Comparison of ENCODE assay signal across 9 cellular contexts in the genomic region with DNA sequence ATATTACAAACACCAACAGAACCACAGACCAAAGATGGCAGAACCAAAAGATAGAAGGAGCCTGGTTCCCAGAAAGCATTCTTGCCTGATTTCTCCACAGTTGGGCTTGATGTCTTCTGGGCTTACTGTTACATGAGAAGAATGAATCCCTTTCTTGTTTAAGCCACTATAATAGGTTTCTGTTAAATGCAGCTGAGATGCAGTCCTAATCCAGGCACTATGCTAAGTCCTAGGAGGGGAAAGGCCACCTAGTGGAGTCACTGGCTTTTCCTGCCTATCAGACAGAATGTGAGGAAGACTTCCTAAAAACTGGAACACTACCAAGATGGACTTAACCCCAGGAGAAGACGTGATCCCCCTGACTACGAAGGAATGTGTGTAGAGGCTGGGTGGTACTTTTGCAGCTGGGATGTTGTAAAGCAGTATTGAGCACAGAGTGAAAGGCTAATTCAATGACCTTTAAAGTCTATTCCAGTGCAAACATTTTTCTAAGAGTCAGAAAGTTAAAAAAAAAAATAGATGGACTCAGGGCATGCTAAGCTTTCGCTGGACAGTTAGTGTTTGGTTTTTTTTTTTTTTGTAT. TPM values are rescaled to one million over a fixed set of nuclear protein-coding genes. Genes with fewer than 3 reads are reported as not detected.
DNase-seq lines count a peak whose midpoint lies in the region; ATAC-seq, FAIRE-seq and TF ChIP-seq lines count a peak whose summit lies in the region.
"Had no signal": no experiment of that assay in that cellular context is flagged by ENCODE, and none has a peak within 500 bp of the region (broad histone marks: within the 10 kb centered on the region; RNA-seq: fewer than 3 reads in every experiment).

No MANE protein-coding gene starts in this region.

- H3K36me3 ChIP-seq in pancreas, result no peaks in the 10 kb centered on the region

- no peak for TF ChIP-seq POLR2A in GM12892 (IDR thresholded peaks at IDR 0.05; ENCODE audit: low read depth, low read length)

- no peaks in the 10 kb centered on the region for H3K9me3 ChIP-seq in pancreas

- ATAC-seq in pancreas, result peak in 3 of 4 donors; percentile 56 to 73 (median 73)
- ATAC-seq in HG02885 (IDR thresholded peaks at IDR 0.05; ENCODE audit: poor library complexity, unreplicated experiment), result no peak

- peak; percentile 30 for DNase-seq in ELF-1 (ENCODE audit: low read depth, low spot score)
- DNase-seq in NCI-H460 (ENCODE audit: extremely low read depth, low read depth), result peak; percentile 30
- DNase-seq in pancreas, result no peak
- DNase-seq in activated naive CD4-positive, alpha-beta T cell treated with anti-CD3 and anti-CD28 coated beads, Interleukin-2, amount 50 U/mL, for 16 hours, result no peak
- DNase-seq in GM12892 (ENCODE audit: insufficient read length), result no peak
- DNase-seq in GM19238 (ENCODE audit: insufficient read length, low spot score), result no peak

- intact Hi-C loops in pancreas (cut with DNase I), result loop anchor here in 1 of 3 donors (10.0 kb wide), 2 partner anchors 169 to 249 kb away; a partner anchor contains a TSS

- FAIRE-seq in pancreas (lab: Jason Lieb, UNC) (no peak), GM12892 (lab: Jason Lieb, UNC) (no peak)
- FAIRE-seq: colon had no signal

- no peak for TF ChIP-seq CTCF in pancreas (IDR thresholded peaks at IDR 0.05)

- 29 to 32% methylated on average over 3 of the region's 3 CpGs for WGBS in pancreas, 2 donors

- H3K27me3 ChIP-seq in pancreas, result no peaks in the 10 kb centered on the region

- no peak overlapping the region for H3K4me3 ChIP-seq in pancreas

- H3K4me1 ChIP-seq in pancreas, result peaks cover 0 to 4% (median 0%) of the 10 kb centered on the region in 3 donors

- H3K27ac ChIP-seq in cingulate gyrus (ENCODE audit: low read depth, low read length), result peak overlapping the region; percentile 43
- H3K27ac ChIP-seq in pancreas, result no peak overlapping the region

RNA-seq across cellular contexts. Expression of a gene that starts 34.3 kb away (rescaled TPM):
- total RNA-seq in NCI-H460 (2014; rRNA removed; shearing (Covaris generic)), result 4.0 and 6.2 TPM in 2 replicates
- 6.6 and 17.2 TPM in 2 replicates for polyA plus RNA-seq in NCI-H460 (2014; cell fraction: nucleus; rRNA removed)
- 1 to 10 TPM; 1.5 to 8.2 (median 2.7) TPM for total RNA-seq in pancreas
- polyA plus RNA-seq in pancreas, result 1 to 10 TPM; 1.4 to 2.7 TPM
- polyA plus RNA-seq in GM12892 (2012; ENCODE audit: missing spikeins), result 13.2 TPM

Comparison
In these comparisons a context has a peak if more than half of its experiments do, and no peak if none do; other contexts are left out.
1. DNase-seq: peak in ELF-1 (single experiment) and NCI-H460 (single experiment); none in pancreas (0 of 6), activated naive CD4-positive, alpha-beta T cell treated with anti-CD3 and anti-CD28 coated beads, Interleukin-2, amount 50 U/mL, for 16 hours (single experiment), GM12892 (single experiment) and GM19238 (single experiment).